1 cellular context compared by ENCODE assay signal in genomic region chr3:74267126-74267525, GRCh38.
TF ChIP-seq lines count a peak whose summit lies in the region.

No MANE protein-coding gene starts in this region.

TF ChIP-seq in IMR-90, 13 proteins besides CTCF, POLR2A, EP300 and RAD21 (continued from another document):
- TF ChIP-seq, protein P1, sequence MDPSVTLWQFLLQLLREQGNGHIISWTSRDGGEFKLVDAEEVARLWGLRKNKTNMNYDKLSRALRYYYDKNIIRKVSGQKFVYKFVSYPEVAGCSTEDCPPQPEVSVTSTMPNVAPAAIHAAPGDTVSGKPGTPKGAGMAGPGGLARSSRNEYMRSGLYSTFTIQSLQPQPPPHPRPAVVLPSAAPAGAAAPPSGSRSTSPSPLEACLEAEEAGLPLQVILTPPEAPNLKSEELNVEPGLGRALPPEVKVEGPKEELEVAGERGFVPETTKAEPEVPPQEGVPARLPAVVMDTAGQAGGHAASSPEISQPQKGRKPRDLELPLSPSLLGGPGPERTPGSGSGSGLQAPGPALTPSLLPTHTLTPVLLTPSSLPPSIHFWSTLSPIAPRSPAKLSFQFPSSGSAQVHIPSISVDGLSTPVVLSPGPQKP (IDR thresholded peaks at IDR 0.05; ENCODE audit: borderline replicate concordance, low read depth, low read length): no peak
- TF ChIP-seq MAZ (IDR thresholded peaks at IDR 0.05; ENCODE audit: borderline replicate concordance, low read depth, low read length): no peak
- no peak for TF ChIP-seq BHLHE40 (IDR thresholded peaks at IDR 0.05; ENCODE audit: low read depth, low read length)
